ENCODE assay signal across 1 cellular context in genomic region chr10:32142646-32143045, GRCh38.
TF ChIP-seq lines count a peak whose summit lies in the region.

No MANE protein-coding gene starts in this region.

TF ChIP-seq in HepG2, 621 proteins besides CTCF, POLR2A, EP300 and RAD21 (continued from another document):
- TF ChIP-seq ZNF260 (CRISPR knock-in tag; IDR thresholded peaks at IDR 0.05; ENCODE audit: borderline replicate concordance, low read depth) (no peak), NAIF1 (CRISPR knock-in tag; IDR thresholded peaks at IDR 0.05; ENCODE audit: borderline replicate concordance) (no peak), ZNF264 (CRISPR knock-in tag; IDR thresholded peaks at IDR 0.05) (0 out of 2 replicates have a peak, but pooled peaks have one; percentile 28), HHEX (CRISPR knock-in tag; IDR thresholded peaks at IDR 0.05) (no peak), ZNF646 (CRISPR knock-in tag; IDR thresholded peaks at IDR 0.05) (no peak), MAFK (conservative IDR thresholded peaks at IDR 0.05 in 1 of 2, IDR thresholded peaks at IDR 0.05 in 1 of 2; ENCODE audit: low read length in 2 of 2) (no peak), FOSL2 (CRISPR knock-in tag; IDR thresholded peaks at IDR 0.05) (peak; percentile 44; the same call in 1 of the 2 replicates), STAG1 (CRISPR knock-in tag; IDR thresholded peaks at IDR 0.05) (no peak), ZFP36L2 (CRISPR knock-in tag; IDR thresholded peaks at IDR 0.05) (no peak), SETDB1 (CRISPR knock-in tag; IDR thresholded peaks at IDR 0.05; ENCODE audit: borderline replicate concordance) (no peak)
- TF ChIP-seq, protein P1, sequence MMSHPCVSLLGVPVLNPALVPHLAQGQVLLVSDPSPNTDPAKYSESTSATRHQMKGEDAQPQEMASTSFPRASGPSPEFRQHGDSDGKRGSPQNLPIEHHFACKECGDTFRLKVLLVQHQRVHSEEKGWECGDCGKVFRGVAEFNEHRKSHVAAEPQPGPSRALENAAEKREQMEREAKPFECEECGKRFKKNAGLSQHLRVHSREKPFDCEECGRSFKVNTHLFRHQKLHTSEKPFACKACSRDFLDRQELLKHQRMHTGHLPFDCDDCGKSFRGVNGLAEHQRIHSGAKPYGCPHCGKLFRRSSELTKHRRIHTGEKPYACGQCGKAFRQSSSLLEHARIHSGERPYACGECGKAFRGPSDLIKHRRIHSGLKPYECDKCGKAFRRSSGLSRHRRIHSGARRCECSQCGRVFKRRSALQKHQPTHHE (CRISPR knock-in tag; IDR thresholded peaks at IDR 0.05; ENCODE audit: borderline replicate concordance), result no peak
- TF ChIP-seq, protein P2, sequence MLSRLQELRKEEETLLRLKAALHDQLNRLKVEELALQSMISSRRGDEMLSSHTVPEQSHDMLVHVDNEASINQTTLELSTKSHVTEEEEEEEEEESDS (CRISPR knock-in tag; IDR thresholded peaks at IDR 0.05; ENCODE audit: borderline replicate concordance), result no peak
